14 cellular contexts compared by ENCODE assay signal in genomic region chr4:63492515-63492914, GRCh38.
DNase-seq lines count a peak whose midpoint lies in the region; ATAC-seq and TF ChIP-seq lines count a peak whose summit lies in the region.
"Had no signal": no experiment of that assay in that cellular context is flagged by ENCODE, and none has a peak within 500 bp of the region (broad histone marks: within the 10 kb centered on the region; RNA-seq: fewer than 3 reads in every experiment).

No MANE protein-coding gene starts in this region.

- no peak overlapping the region for H3K9ac ChIP-seq in KMS-11
- no peak overlapping the region for H3K9ac ChIP-seq in neural progenitor cell

- no peak overlapping the region for H3K27ac ChIP-seq in KMS-11
- H3K27ac ChIP-seq in neural progenitor cell, result no peak overlapping the region
- H3K27ac ChIP-seq in tibial nerve, result no peak overlapping the region

- no peaks in the 10 kb centered on the region for H3F3A ChIP-seq in neural progenitor cell (ENCODE audit: low read depth)

- no peak for TF ChIP-seq POLR2A in tibial nerve (IDR thresholded peaks at IDR 0.05)

- H3K79me2 ChIP-seq in KMS-11 (ENCODE audit: insufficient read depth, low read depth) (no peaks in the 10 kb centered on the region), neural progenitor cell (ENCODE audit: low read depth) (no peaks in the 10 kb centered on the region)

- H3K27ac Mint-ChIP-seq in neural progenitor cell, result no peak overlapping the region
- H3K27ac Mint-ChIP-seq: B cell; CD8-positive, alpha-beta T cell had no signal

- TF ChIP-seq CTCF in KMS-11 (conservative IDR thresholded peaks at IDR 0.05; ENCODE audit: low read depth, low read length) (no peak), neural progenitor cell (IDR thresholded peaks at IDR 0.05) (no peak), tibial nerve (IDR thresholded peaks at IDR 0.05) (no peak)

- H3K4me1 ChIP-seq in KMS-11 (ENCODE audit: low read depth, poor library complexity, severe bottlenecking), result peaks cover 28% of the 10 kb centered on the region
- no peaks in the 10 kb centered on the region for H3K4me1 ChIP-seq in neural progenitor cell
- H3K4me1 ChIP-seq in tibial nerve, result no peaks in the 10 kb centered on the region
- H3K4me1 ChIP-seq: HAP-1 had no signal

- H3K4me3 Mint-ChIP-seq in neural progenitor cell, result no peak overlapping the region
- H3K4me3 Mint-ChIP-seq: B cell; CD8-positive, alpha-beta T cell had no signal

- H3K27me3 ChIP-seq in KMS-11 (ENCODE audit: insufficient read depth, low read depth) (no peaks in the 10 kb centered on the region), neural progenitor cell (no peaks in the 10 kb centered on the region), tibial nerve (no peaks in the 10 kb centered on the region)

- H3K36me3 Mint-ChIP-seq in neural progenitor cell, result no peaks in the 10 kb centered on the region
- H3K36me3 Mint-ChIP-seq: CD8-positive, alpha-beta T cell had no signal

- H2AFZ ChIP-seq in KMS-11 (ENCODE audit: low read depth), result peak overlapping the region; percentile 67; the same call in 1 of the 2 replicates
- H2AFZ ChIP-seq in neural progenitor cell (replicated peaks), result peak overlapping the region; percentile 11

- ATAC-seq in GM21717 (IDR thresholded peaks at IDR 0.05; ENCODE audit: unreplicated experiment) (peak; percentile 52), HG03095 (IDR thresholded peaks at IDR 0.05; ENCODE audit: unreplicated experiment) (no peak), HG02840 (IDR thresholded peaks at IDR 0.05; ENCODE audit: low FRiP score, unreplicated experiment) (no peak)
- ATAC-seq: CD8-positive, alpha-beta T cell had no signal

- H3K27me3 Mint-ChIP-seq in neural progenitor cell (ENCODE audit: insufficient read depth, low read depth), result peaks cover 2% of the 10 kb centered on the region
- H3K27me3 Mint-ChIP-seq: B cell had no signal

- DNase-seq in SKM-1 treated with dmso at 0.1 percent for 144 hours (lab: John Stamatoyannopoulos, UW; ENCODE audit: unreplicated experiment) (peak; percentile 40), neural progenitor cell (ENCODE audit: low spot score) (no peak), tibial nerve (ENCODE audit: low spot score in 2 of 2) (no peak)
- DNase-seq: CD8-positive, alpha-beta T cell; NCI-H1105; NCI-H187; NCI-H2171; NCI-H82 had no signal

- H3K4me1 Mint-ChIP-seq in neural progenitor cell, result peaks cover 3% of the 10 kb centered on the region
- H3K4me1 Mint-ChIP-seq: B cell had no signal

- H3K9me3 Mint-ChIP-seq in neural progenitor cell, result no peaks in the 10 kb centered on the region

- H4K20me1 ChIP-seq in KMS-11 (ENCODE audit: insufficient read depth) (no peaks in the 10 kb centered on the region), neural progenitor cell (ENCODE audit: low read depth) (no peaks in the 10 kb centered on the region)

- TF ChIP-seq EP300 in tibial nerve (IDR thresholded peaks at IDR 0.05), result no peak

- H3K36me3 ChIP-seq in KMS-11 (ENCODE audit: insufficient read depth) (no peaks in the 10 kb centered on the region), neural progenitor cell (no peaks in the 10 kb centered on the region), tibial nerve (no peaks in the 10 kb centered on the region)
- H3K36me3 ChIP-seq: HAP-1 had no signal

- no peaks in the 10 kb centered on the region for H3K9me3 ChIP-seq in neural progenitor cell (ENCODE audit: low read depth)
- H3K9me3 ChIP-seq in tibial nerve, result no peaks in the 10 kb centered on the region
- H3K9me3 ChIP-seq: HAP-1 had no signal

- H3K4me2 ChIP-seq in KMS-11 (peak overlapping the region; percentile 38), neural progenitor cell (no peak overlapping the region)

- H3K4me3 ChIP-seq in KMS-11 (IDR thresholded peaks at IDR 0.05; ENCODE audit: insufficient read depth, low read depth, low read length), result no peak overlapping the region
- H3K4me3 ChIP-seq in neural progenitor cell, result no peak overlapping the region
- no peak overlapping the region for H3K4me3 ChIP-seq in tibial nerve
- H3K4me3 ChIP-seq: HAP-1 had no signal
